Comparison of ENCODE assay signal across 8 cellular contexts in genomic region chrX:139932901-139933796, GRCh38. TPM values are rescaled to one million over a fixed set of nuclear protein-coding genes. Genes with fewer than 3 reads are reported as not detected.
DNase-seq lines count a peak whose midpoint lies in the region; ATAC-seq and TF ChIP-seq lines count a peak whose summit lies in the region.

ATP11C (minus strand) TSS chrX:139933053; CDS start chrX:139932042, 1,011 bp downstream.

- H3K36me3 ChIP-seq in SK-N-SH (replicated peaks in 1 of 2; ENCODE audit: control insufficient read depth in 1 of 2, insufficient read depth in 2 of 2, low read length in 1 of 2) = no peaks in the 10 kb centered on the region
- H3K36me3 ChIP-seq in parathyroid adenoma (ENCODE audit: control insufficient read depth, insufficient read depth, low read length) = no peaks in the 10 kb centered on the region
- H3K36me3 ChIP-seq in tibial artery = no peaks in the 10 kb centered on the region

- no peaks in the 10 kb centered on the region for H3K27me3 ChIP-seq in SK-N-SH (ENCODE audit: insufficient read depth)
- H3K27me3 ChIP-seq in parathyroid adenoma (ENCODE audit: control insufficient read depth, insufficient read depth, low read length) = no peaks in the 10 kb centered on the region
- no peaks in the 10 kb centered on the region for H3K27me3 ChIP-seq in tibial artery

- H3K27ac Mint-ChIP-seq in activated naive CD8-positive, alpha-beta T cell = peak within 1 kb of the TSS; percentile 93

- peak within 1 kb of the TSS; percentile 76 for H3K4me2 ChIP-seq in SK-N-SH
- peak within 1 kb of the TSS; percentile 75 for H3K4me2 ChIP-seq in parathyroid adenoma (ENCODE audit: low read length)

- H3K4me3 ChIP-seq in SK-N-SH (ENCODE audit: low read depth in 2 of 2, low read length in 1 of 2) = peak within 1 kb of the TSS; percentile 65 to 66
- H3K4me3 ChIP-seq in parathyroid adenoma (ENCODE audit: low read depth, low read length) = peak within 1 kb of the TSS; percentile 66
- H3K4me3 ChIP-seq in tibial artery = peak within 1 kb of the TSS; percentile 88 to 90

- 16% methylated on average over 39 of the region's 52 CpGs for WGBS in SK-N-SH (ENCODE audit: low lambda C conversion rate)

- ATAC-seq in GM21619 (IDR thresholded peaks at IDR 0.05; ENCODE audit: unreplicated experiment) (peak; percentile 68), Right ventricle myocardium inferior (peak; percentile 96)

- TF ChIP-seq RAD21 in SK-N-SH (IDR thresholded peaks at IDR 0.05; ENCODE audit: low read length) = peak; percentile 58

- intact Hi-C loops in Right ventricle myocardium inferior (cut with DNase I) (loop anchor here (2.0 kb wide), 1 partner anchor 104 kb away; no protein-coding TSS in a partner anchor), tibial artery (cut with DNase I; ENCODE audit: low total_unique reads) (no loop called here)

- peak within 1 kb of the TSS; percentile 82 to 84 for H3K27ac ChIP-seq in SK-N-SH (ENCODE audit: low read depth in 2 of 2, low read length in 1 of 2)
- peak within 1 kb of the TSS; percentile 91 for H3K27ac ChIP-seq in parathyroid adenoma
- peak within 1 kb of the TSS; percentile 98 to 100 for H3K27ac ChIP-seq in tibial artery

- CTCF ChIA-PET in SK-N-SH (lab: Yijun Ruan, JAX) = no interaction called here

- H3K4me3 Mint-ChIP-seq in activated naive CD8-positive, alpha-beta T cell = peak within 1 kb of the TSS; percentile 91

- DNase-seq in Daoy (ENCODE audit: low read depth) (peak; percentile 87), KG1 (lab: John Stamatoyannopoulos, UW) (peak; percentile 48), SK-N-SH (peak; percentile 89), Right ventricle myocardium inferior (ENCODE audit: missing footprints) (peak; percentile 88), tibial artery (peak; percentile 80 to 93)

- POLR2A ChIA-PET in SK-N-SH (lab: Yijun Ruan, JAX) = interaction anchor here (0.6 kb wide), 1 partner anchor 18 kb away, joined by 3 read pairs; no protein-coding TSS in a partner anchor

- H2AFZ ChIP-seq in SK-N-SH (ENCODE audit: low read depth) (peak within 1 kb of the TSS; percentile 83; the same call in 1 of the 2 replicates), parathyroid adenoma (peak within 1 kb of the TSS; percentile 91)

- TF ChIP-seq CTCF in SK-N-SH (IDR thresholded peaks at IDR 0.05) (0 out of 2 replicates have a peak, but pooled peaks have one; percentile 21), parathyroid adenoma (IDR thresholded peaks at IDR 0.05) (no peak), tibial artery (IDR thresholded peaks at IDR 0.05) (no peak)

- H3K9me3 ChIP-seq in SK-N-SH = no peaks in the 10 kb centered on the region
- H3K9me3 ChIP-seq in parathyroid adenoma (ENCODE audit: control insufficient read depth, low read length) = no peaks in the 10 kb centered on the region
- H3K9me3 ChIP-seq in tibial artery = no peaks in the 10 kb centered on the region

- H4K20me1 ChIP-seq in SK-N-SH (ENCODE audit: insufficient read depth) = peaks cover 23% of the 10 kb centered on the region

- no peaks in the 10 kb centered on the region for H3K9me3 Mint-ChIP-seq in activated naive CD8-positive, alpha-beta T cell (ENCODE audit: low read depth)

- peaks cover 6% of the 10 kb centered on the region for H3F3A ChIP-seq in SK-N-SH (replicated peaks; ENCODE audit: insufficient read depth)

- peaks cover 31% of the 10 kb centered on the region for H3K4me1 Mint-ChIP-seq in activated naive CD8-positive, alpha-beta T cell (ENCODE audit: low read depth)

- H3K79me2 ChIP-seq in SK-N-SH (ENCODE audit: insufficient read depth) (peaks cover 37% of the 10 kb centered on the region), parathyroid adenoma (no peaks in the 10 kb centered on the region)

- peaks cover 0 to 3% of the 10 kb centered on the region in 2 experiments; a peak in 2 of 4 replicates for H3K4me1 ChIP-seq in SK-N-SH (ENCODE audit: control insufficient read depth in 1 of 2, insufficient read depth in 2 of 2, low read depth in 1 of 2, low read length in 1 of 2)
- peaks cover 4% of the 10 kb centered on the region for H3K4me1 ChIP-seq in parathyroid adenoma
- H3K4me1 ChIP-seq in tibial artery = peaks cover 0 to 10% (median 1%) of the 10 kb centered on the region in 4 donors

- H3K9ac ChIP-seq in SK-N-SH (peak within 1 kb of the TSS; percentile 88), parathyroid adenoma (peak within 1 kb of the TSS; percentile 46)

- no peaks in the 10 kb centered on the region for H3K36me3 Mint-ChIP-seq in activated naive CD8-positive, alpha-beta T cell

- no peaks in the 10 kb centered on the region for H3K27me3 Mint-ChIP-seq in activated naive CD8-positive, alpha-beta T cell

- no peak for TF ChIP-seq EP300 in SK-N-SH (IDR thresholded peaks at IDR 0.05; ENCODE audit: borderline replicate concordance in 1 of 2, low read depth in 1 of 2, low read length in 1 of 2)

- no peaks in the 10 kb centered on the region for H3K9me2 ChIP-seq in SK-N-SH

TF ChIP-seq in SK-N-SH, 30 proteins besides CTCF, POLR2A, EP300 and RAD21:
- TF ChIP-seq PBX3 (IDR thresholded peaks at IDR 0.05) (no peak), JUND (IDR thresholded peaks at IDR 0.05) (no peak), CHD2 (IDR thresholded peaks at IDR 0.05; ENCODE audit: low read length, partially characterized antibody) (peak; percentile 42), FOSL2 (IDR thresholded peaks at IDR 0.05; ENCODE audit: borderline replicate concordance, low read depth) (no peak), SIN3A (IDR thresholded peaks at IDR 0.05; ENCODE audit: borderline replicate concordance, low read depth, low read length) (peak; percentile 4; the same call in 1 of the 2 replicates), YY1 (IDR thresholded peaks at IDR 0.05; ENCODE audit: low read depth) (no peak), EZH2phosphoT487 (IDR thresholded peaks at IDR 0.05; ENCODE audit: borderline replicate concordance, low read depth) (no peak), NRF1 (IDR thresholded peaks at IDR 0.05; ENCODE audit: low read depth, low read length) (peak; percentile 41; the same call in 1 of the 2 replicates), ELF1 (IDR thresholded peaks at IDR 0.05) (no peak), TAF1 (IDR thresholded peaks at IDR 0.05; ENCODE audit: borderline replicate concordance, low read depth, low read length) (peak; percentile 61; the same call in 1 of the 2 replicates), POLR2AphosphoS5 (IDR thresholded peaks at IDR 0.05; ENCODE audit: low read depth, low read length) (peak; percentile 80), MEF2A (IDR thresholded peaks at IDR 0.05; ENCODE audit: borderline replicate concordance, low read depth) (no peak), SMC3 (IDR thresholded peaks at IDR 0.05; ENCODE audit: low read depth, low read length) (no peak)
- TF ChIP-seq, protein P1, sequence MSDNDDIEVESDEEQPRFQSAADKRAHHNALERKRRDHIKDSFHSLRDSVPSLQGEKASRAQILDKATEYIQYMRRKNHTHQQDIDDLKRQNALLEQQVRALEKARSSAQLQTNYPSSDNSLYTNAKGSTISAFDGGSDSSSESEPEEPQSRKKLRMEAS (IDR thresholded peaks at IDR 0.05; ENCODE audit: low read depth) = peak; percentile 22; the same call in 1 of the 2 replicates

RNA-seq across cellular contexts. Expression of gene ATP11C, which starts in this region (rescaled TPM):
- 20.1 and 22.9 TPM in 2 replicates for total RNA-seq in Daoy (2014; rRNA removed; shearing (Covaris generic))
- polyA plus RNA-seq in SK-N-SH (2012; rRNA removed) = 18.5 and 23.5 TPM in 2 replicates
- polyA plus RNA-seq in SK-N-SH (2012; cell fraction: cytosol; rRNA removed) = 29.5 and 35.0 TPM in 2 replicates
- polyA plus RNA-seq in SK-N-SH (2012; cell fraction: nucleus; rRNA removed) = 13.0 and 25.6 TPM in 2 replicates
- 6.0 TPM for total RNA-seq in Right ventricle myocardium inferior

Comparison
In these comparisons a context has a peak if more than half of its experiments do, and no peak if none do; other contexts are left out.
1. Peak in every context shown above with its lines: DNase-seq, ATAC-seq, H3K4me3 ChIP-seq and H3K27ac ChIP-seq.